Comparison of ENCODE assay signal across 23 cellular contexts in the genomic region with DNA sequence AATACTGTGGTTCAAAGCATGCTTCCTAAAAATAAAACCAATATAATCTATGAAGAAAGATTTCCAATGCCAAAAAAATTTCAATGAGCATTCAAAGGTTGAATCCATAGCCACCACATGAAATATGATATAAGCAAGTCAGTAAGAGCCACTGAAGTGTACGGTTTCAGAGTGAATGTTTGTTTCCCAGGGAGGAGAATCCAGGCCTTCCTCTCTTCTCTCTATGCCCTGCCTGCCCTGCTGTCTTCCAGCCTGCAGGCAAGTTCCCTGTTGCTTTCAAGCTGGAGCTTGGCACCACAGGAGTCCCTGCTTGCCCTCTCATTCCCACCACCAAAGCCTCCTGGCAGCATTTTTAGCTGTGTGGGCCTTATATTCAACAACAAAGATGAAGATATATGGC.
DNase-seq lines count a peak whose midpoint lies in the region; ATAC-seq and TF ChIP-seq lines count a peak whose summit lies in the region.
"Had no signal": no experiment of that assay in that cellular context is flagged by ENCODE, and none has a peak within 500 bp of the region (broad histone marks: within the 10 kb centered on the region; RNA-seq: fewer than 3 reads in every experiment).

No MANE protein-coding gene starts in this region.

- H3K27ac ChIP-seq in effector memory CD4-positive, alpha-beta T cell (ENCODE audit: insufficient read depth, low read length, poor library complexity, severe bottlenecking) = no peak overlapping the region
- H3K27ac ChIP-seq: BLaER1 treated with 17β-estradiol and CSF1 and Interleukin-3, amounts not matched to agents 10 nM and 100 nM; prostate gland; RWPE1 had no signal

- no peak overlapping the region for H3K4me3 ChIP-seq in effector memory CD4-positive, alpha-beta T cell (ENCODE audit: insufficient read depth, low read depth, low read length, poor library complexity, severe bottlenecking)
- H3K4me3 ChIP-seq: BLaER1 treated with 17β-estradiol and CSF1 and Interleukin-3, amounts not matched to agents 10 nM and 100 nM; prostate gland had no signal

- H3K27me3 ChIP-seq in effector memory CD4-positive, alpha-beta T cell (replicated peaks; ENCODE audit: control insufficient read depth, insufficient read depth, low read length, poor library complexity, severe bottlenecking) = no peaks in the 10 kb centered on the region
- H3K27me3 ChIP-seq: BLaER1 treated with 17β-estradiol and CSF1 and Interleukin-3, amounts not matched to agents 10 nM and 100 nM had no signal

- no peaks in the 10 kb centered on the region for H3K4me1 ChIP-seq in effector memory CD4-positive, alpha-beta T cell (ENCODE audit: control insufficient read depth, insufficient read depth, low read length, poor library complexity, severe bottlenecking)
- H3K4me1 ChIP-seq: prostate gland had no signal

- H3K36me3 ChIP-seq in effector memory CD4-positive, alpha-beta T cell (ENCODE audit: control insufficient read depth, insufficient read depth, low read length) = no peaks in the 10 kb centered on the region
- H3K36me3 ChIP-seq: BLaER1 treated with 17β-estradiol and CSF1 and Interleukin-3, amounts not matched to agents 10 nM and 100 nM; prostate gland had no signal

- DNase-seq in DMS153 (lab: John Stamatoyannopoulos, UW) (peak; percentile 23), NCI-H146 (lab: John Stamatoyannopoulos, UW) (peak; percentile 91), iPS-NIHi7 (ENCODE audit: extremely low spot score) (peak; percentile 21), OCI-M2 (lab: John Stamatoyannopoulos, UW; ENCODE audit: unreplicated experiment) (no peak)
- no peak for DNase-seq in effector memory CD4-positive, alpha-beta T cell
- DNase-seq: ACHN; activated CD8-positive, alpha-beta T cell treated with anti-CD3 and anti-CD28 coated beads, Interleukin-2, amount 10 ng/mL, durations not matched to agents 7 days and 5 days; activated T-cell treated with anti-CD3 and anti-CD28 coated beads, Interleukin-2, amount 50 U/mL, for 1 hour; effector CD4-positive, alpha-beta T cell; Kasumi-1; NCI-H1092; NCI-H226; stimulated activated CD4-positive, alpha-beta T cell treated with anti-CD3 and anti-CD28 coated beads, Interleukin-2, amount 100 ng/mL, for 24 hours; stimulated activated naive CD4-positive, alpha-beta T cell treated with Interleukin-2 at 50 U/mL for 16 hours had no signal

- ATAC-seq in SK-N-SH treated with all-trans-retinoic acid at 6 μM for 48 hours (peak; percentile 46; the same call in 2 of the 3 replicates), HG03159 (IDR thresholded peaks at IDR 0.05; ENCODE audit: unreplicated experiment) (no peak), HG03139 (IDR thresholded peaks at IDR 0.05; ENCODE audit: unreplicated experiment) (no peak)
- ATAC-seq: activated CD4-positive, CD25-positive, alpha-beta regulatory T cell treated with anti-CD3 and anti-CD28 coated beads, Interleukin-2, amount 50 U/mL, for 24 hours; activated CD8-positive, alpha-beta T cell treated with anti-CD3 and anti-CD28 coated beads, Interleukin-2, amount 10 ng/mL, durations not matched to agents 7 days and 5 days; esophagus mucosa; natural killer cell treated with Interleukin-12 subunit alpha and Interleukin-12 subunit beta and Interleukin-15 and Interleukin-18, amount 100 ng/mL, for 72 hours had no signal

- H3K9me3 ChIP-seq in effector memory CD4-positive, alpha-beta T cell (ENCODE audit: control insufficient read depth, low read length) = no peaks in the 10 kb centered on the region
- H3K9me3 ChIP-seq: BLaER1 treated with 17β-estradiol and CSF1 and Interleukin-3, amounts not matched to agents 10 nM and 100 nM; prostate gland had no signal

TF ChIP-seq in SK-N-SH treated with all-trans-retinoic acid at 6 μM for 48 hours, 23 proteins besides CTCF, POLR2A, EP300 and RAD21:
- no peak for TF ChIP-seq PPARA (CRISPR knock-in tag; IDR thresholded peaks at IDR 0.05; ENCODE audit: borderline replicate concordance)

Comparison
In these comparisons a context has a peak if more than half of its experiments do, and no peak if none do; other contexts are left out.
1. DNase-seq: peak in DMS153 (single experiment), NCI-H146 (single experiment) and iPS-NIHi7 (single experiment); none in OCI-M2 (single experiment) and effector memory CD4-positive, alpha-beta T cell (0 of 3).